15 cellular contexts compared by ENCODE assay signal in genomic region chr5:60538955-60539866, GRCh38.
DNase-seq lines count a peak whose midpoint lies in the region; ATAC-seq and TF ChIP-seq lines count a peak whose summit lies in the region.
"Had no signal": no experiment of that assay in that cellular context is flagged by ENCODE, and none has a peak within 500 bp of the region (broad histone marks: within the 10 kb centered on the region; RNA-seq: fewer than 3 reads in every experiment).

No MANE protein-coding gene starts in this region.

- peaks cover 51% of the 10 kb centered on the region for H3K4me1 ChIP-seq in OCI-LY3 (ENCODE audit: low read length)
- H3K4me1 ChIP-seq: body of pancreas had no signal

- H3K79me2 ChIP-seq in OCI-LY3 (ENCODE audit: low read length), result no peaks in the 10 kb centered on the region

- no peaks in the 10 kb centered on the region for H3K36me3 ChIP-seq in OCI-LY3 (replicated peaks; ENCODE audit: low read depth, low read length)

- H3K4me3 ChIP-seq in OCI-LY3 (ENCODE audit: low read length), result no peak overlapping the region
- H3K4me3 ChIP-seq: body of pancreas had no signal

- H3K4me3 Mint-ChIP-seq in endothelial cell (ENCODE audit: unreplicated experiment) (peak overlapping the region; percentile 31), nephron progenitor cell (no peak overlapping the region)
- H3K4me3 Mint-ChIP-seq in activated T-helper 1 cell treated with anti-CD3 and anti-CD28 coated beads, Interleukin-12 subunit alpha, Interleukin-12 subunit beta, Interleukin-2, Interleukin-4 antibody, amounts not matched to agents 30 ng/mL and 10 ng/mL and 1 ng/mL, durations not matched to agents 14 hours and 24 hours and 36 hours, result no peak overlapping the region
- H3K4me3 Mint-ChIP-seq: activated T-cell treated with anti-CD3 and anti-CD28 coated beads, Interleukin-2, amount 50 U/mL, for 72 hours; CD4-positive, alpha-beta T cell had no signal

- DNase-seq in endothelial cell (ENCODE audit: low spot score) (no peak), pons (ENCODE audit: low spot score) (peak; percentile 46), nephron progenitor cell (no peak)
- DNase-seq in activated T-helper 1 cell treated with anti-CD3 and anti-CD28 coated beads, Interleukin-12 subunit alpha, Interleukin-12 subunit beta, Interleukin-2, Interleukin-4 antibody, amounts not matched to agents 30 ng/mL and 10 ng/mL and 1 ng/mL, durations not matched to agents 14 hours and 24 hours and 36 hours (ENCODE audit: low spot score), result no peak
- DNase-seq: activated CD4-positive, alpha-beta T cell treated with anti-CD3 and anti-CD28 coated beads for 1 hour; activated T-cell treated with anti-CD3 and anti-CD28 coated beads, Interleukin-2, amount 50 U/mL, for 72 hours; body of pancreas; CD4-positive, alpha-beta T cell; NCI-H1092; NK-92 treated with Interleukin-12 subunit alpha and Interleukin-12 subunit beta, amount 100 ng/mL, for 24 hours; retina had no signal

- H3K9me3 Mint-ChIP-seq in endothelial cell (ENCODE audit: unreplicated experiment) (no peaks in the 10 kb centered on the region), nephron progenitor cell (peaks cover 5% of the 10 kb centered on the region)
- no peaks in the 10 kb centered on the region for H3K9me3 Mint-ChIP-seq in activated T-helper 1 cell treated with anti-CD3 and anti-CD28 coated beads, Interleukin-12 subunit alpha, Interleukin-12 subunit beta, Interleukin-2, Interleukin-4 antibody, amounts not matched to agents 30 ng/mL and 10 ng/mL and 1 ng/mL, durations not matched to agents 14 hours and 24 hours and 36 hours

- H3K27ac Mint-ChIP-seq in endothelial cell (ENCODE audit: unreplicated experiment) (peak overlapping the region; percentile 97), nephron progenitor cell (no peak overlapping the region)
- no peak overlapping the region for H3K27ac Mint-ChIP-seq in activated T-helper 1 cell treated with anti-CD3 and anti-CD28 coated beads, Interleukin-12 subunit alpha, Interleukin-12 subunit beta, Interleukin-2, Interleukin-4 antibody, amounts not matched to agents 30 ng/mL and 10 ng/mL and 1 ng/mL, durations not matched to agents 14 hours and 24 hours and 36 hours
- H3K27ac Mint-ChIP-seq: activated T-cell treated with anti-CD3 and anti-CD28 coated beads, Interleukin-2, amount 50 U/mL, for 72 hours; CD4-positive, alpha-beta T cell had no signal

- H3K27me3 Mint-ChIP-seq in endothelial cell (ENCODE audit: unreplicated experiment) (peaks cover 2% of the 10 kb centered on the region), nephron progenitor cell (ENCODE audit: low read depth, poor library complexity) (no peaks in the 10 kb centered on the region)
- peaks cover 4% of the 10 kb centered on the region for H3K27me3 Mint-ChIP-seq in activated T-helper 1 cell treated with anti-CD3 and anti-CD28 coated beads, Interleukin-12 subunit alpha, Interleukin-12 subunit beta, Interleukin-2, Interleukin-4 antibody, amounts not matched to agents 30 ng/mL and 10 ng/mL and 1 ng/mL, durations not matched to agents 14 hours and 24 hours and 36 hours (ENCODE audit: insufficient read depth)

- H3K4me1 Mint-ChIP-seq in endothelial cell (ENCODE audit: unreplicated experiment), result peaks cover 37% of the 10 kb centered on the region
- no peaks in the 10 kb centered on the region for H3K4me1 Mint-ChIP-seq in activated T-helper 1 cell treated with anti-CD3 and anti-CD28 coated beads, Interleukin-12 subunit alpha, Interleukin-12 subunit beta, Interleukin-2, Interleukin-4 antibody, amounts not matched to agents 30 ng/mL and 10 ng/mL and 1 ng/mL, durations not matched to agents 14 hours and 24 hours and 36 hours (ENCODE audit: low read depth)
- H3K4me1 Mint-ChIP-seq in nephron progenitor cell, result peaks cover 26% of the 10 kb centered on the region

- no peak for TF ChIP-seq CTCF in OCI-LY3 (IDR thresholded peaks at IDR 0.05; ENCODE audit: low read depth, low read length)
- no peak for TF ChIP-seq CTCF in endothelial cell (IDR thresholded peaks at IDR 0.05; ENCODE audit: unreplicated experiment)
- TF ChIP-seq CTCF in nephron progenitor cell (IDR thresholded peaks at IDR 0.05), result no peak

- H3K27ac ChIP-seq in OCI-LY3 (ENCODE audit: low read length), result no peak overlapping the region
- H3K27ac ChIP-seq: body of pancreas had no signal

- no peaks in the 10 kb centered on the region for H3K36me3 Mint-ChIP-seq in endothelial cell (ENCODE audit: low read depth, unreplicated experiment)
- H3K36me3 Mint-ChIP-seq in activated T-helper 1 cell treated with anti-CD3 and anti-CD28 coated beads, Interleukin-12 subunit alpha, Interleukin-12 subunit beta, Interleukin-2, Interleukin-4 antibody, amounts not matched to agents 30 ng/mL and 10 ng/mL and 1 ng/mL, durations not matched to agents 14 hours and 24 hours and 36 hours (ENCODE audit: low read depth), result no peaks in the 10 kb centered on the region
- peaks cover 7% of the 10 kb centered on the region for H3K36me3 Mint-ChIP-seq in nephron progenitor cell (ENCODE audit: low read depth)

- H3K4me2 ChIP-seq in OCI-LY3 (ENCODE audit: low read length), result peak overlapping the region; percentile 9

- ATAC-seq in HG03175 (IDR thresholded peaks at IDR 0.05; ENCODE audit: unreplicated experiment) (peak; percentile 36), HG03045 (IDR thresholded peaks at IDR 0.05; ENCODE audit: unreplicated experiment) (no peak), HG02798 (IDR thresholded peaks at IDR 0.05; ENCODE audit: poor library complexity, unreplicated experiment) (no peak)
- ATAC-seq: activated T-cell treated with anti-CD3 and anti-CD28 coated beads, Interleukin-2, amount 50 U/mL, for 72 hours; body of pancreas had no signal

- no peaks in the 10 kb centered on the region for H3K27me3 ChIP-seq in OCI-LY3 (ENCODE audit: low read depth, low read length)
- H3K27me3 ChIP-seq: body of pancreas had no signal

- no peak overlapping the region for H3K9ac ChIP-seq in OCI-LY3 (ENCODE audit: low read length)

- H3K9me3 ChIP-seq in OCI-LY3 (ENCODE audit: insufficient read depth, low read length), result no peaks in the 10 kb centered on the region
- H3K9me3 ChIP-seq: body of pancreas had no signal

- H2AFZ ChIP-seq in OCI-LY3 (ENCODE audit: low read depth, low read length), result no peak overlapping the region

- no peaks in the 10 kb centered on the region for H4K20me1 ChIP-seq in OCI-LY3 (ENCODE audit: insufficient read depth, low read length)

- intact Hi-C loops in activated T-helper 1 cell treated with anti-CD3 and anti-CD28 coated beads, Interleukin-12 subunit alpha, Interleukin-12 subunit beta, Interleukin-2, Interleukin-4 antibody, amounts not matched to agents 30 ng/mL and 10 ng/mL and 1 ng/mL, durations not matched to agents 14 hours and 24 hours and 36 hours (cut with micrococcal nuclease), result no loop called here
